8 cellular contexts compared by ENCODE assay signal in the genomic region with DNA sequence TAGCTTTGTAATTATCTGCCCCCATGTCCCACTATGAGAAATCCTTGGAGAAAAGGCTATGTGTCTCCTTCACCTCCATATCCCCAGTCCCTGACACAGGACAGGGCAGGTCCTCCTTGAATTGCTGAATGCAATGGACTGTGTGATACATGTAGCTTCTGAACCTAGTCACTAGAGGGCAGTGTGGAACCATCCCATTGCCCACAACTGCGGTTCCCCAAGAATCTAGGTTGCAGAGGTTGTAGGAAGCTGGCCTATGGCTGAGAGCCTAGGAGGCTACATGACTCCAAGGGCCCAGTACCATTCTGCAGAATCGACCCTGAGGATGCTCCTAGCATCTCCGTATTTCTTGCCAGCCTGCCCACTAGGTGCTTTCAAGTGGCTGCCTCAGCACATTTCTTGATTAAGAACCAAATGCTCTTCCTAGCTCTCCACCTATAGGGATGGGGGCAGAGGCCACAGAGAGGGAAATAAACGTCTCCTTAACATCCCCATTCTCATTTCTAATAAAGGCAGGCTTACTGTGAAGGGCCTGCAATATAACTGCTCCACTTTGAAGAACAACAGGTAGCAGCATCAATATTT.
DNase-seq lines count a peak whose midpoint lies in the region; ATAC-seq and TF ChIP-seq lines count a peak whose summit lies in the region.

No MANE protein-coding gene starts in this region.

- peak; percentile 86 for DNase-seq in DMS153 treated with DMSO at 0.1 percent for 48 hours (lab: John Stamatoyannopoulos, UW; ENCODE audit: unreplicated experiment)
- peak; percentile 75 for DNase-seq in NCI-H748 treated with DMSO at 0.1 percent for 48 hours (lab: John Stamatoyannopoulos, UW)
- DNase-seq in activated CD8-positive, alpha-beta T cell treated with anti-CD3 and anti-CD28 coated beads for 36 hours: peak; percentile 47
- DNase-seq in naive thymus-derived CD8-positive, alpha-beta T cell: peak in 8 of 10 donors; percentile 2 to 42 (median 14)
- peak in 1 of 2 donors; percentile 20 for DNase-seq in tibial artery

- H3K4me3 ChIP-seq in tibial artery: no peak overlapping the region

- H3K27me3 Mint-ChIP-seq in activated CD8-positive, alpha-beta T cell treated with anti-CD3 and anti-CD28 coated beads for 36 hours: peaks cover 19% of the 10 kb centered on the region
- H3K27me3 Mint-ChIP-seq in naive thymus-derived CD8-positive, alpha-beta T cell: peaks cover 23 to 66% (median 32%) of the 10 kb centered on the region in 5 donors

- peaks cover 0 to 22% of the 10 kb centered on the region in 2 donors for H3K27me3 ChIP-seq in tibial artery

- no peaks in the 10 kb centered on the region for H3K9me3 ChIP-seq in tibial artery

- H3K36me3 ChIP-seq in tibial artery: no peaks in the 10 kb centered on the region

- no peaks in the 10 kb centered on the region for H3K36me3 Mint-ChIP-seq in activated CD8-positive, alpha-beta T cell treated with anti-CD3 and anti-CD28 coated beads for 36 hours (ENCODE audit: low read depth)
- H3K36me3 Mint-ChIP-seq in naive thymus-derived CD8-positive, alpha-beta T cell: no peaks in the 10 kb centered on the region

- no peak overlapping the region for H3K4me3 Mint-ChIP-seq in activated CD8-positive, alpha-beta T cell treated with anti-CD3 and anti-CD28 coated beads for 36 hours
- no peak overlapping the region for H3K4me3 Mint-ChIP-seq in naive thymus-derived CD8-positive, alpha-beta T cell

- intact Hi-C loops in activated CD8-positive, alpha-beta T cell treated with anti-CD3 and anti-CD28 coated beads for 36 hours (cut with micrococcal nuclease): loop anchor here (5.0 kb wide), 1 partner anchor 343 kb away; no protein-coding TSS in a partner anchor
- intact Hi-C loops in tibial artery (cut with DNase I; ENCODE audit: low total_unique reads): no loop called here

- no peak overlapping the region for H3K27ac ChIP-seq in tibial artery

- H3K4me1 Mint-ChIP-seq in activated CD8-positive, alpha-beta T cell treated with anti-CD3 and anti-CD28 coated beads for 36 hours (ENCODE audit: low read depth): no peaks in the 10 kb centered on the region
- no peaks in the 10 kb centered on the region for H3K4me1 Mint-ChIP-seq in naive thymus-derived CD8-positive, alpha-beta T cell

- TF ChIP-seq CTCF in activated CD8-positive, alpha-beta T cell treated with anti-CD3 and anti-CD28 coated beads for 36 hours (IDR thresholded peaks at IDR 0.05): peak; percentile 84
- TF ChIP-seq CTCF in tibial artery (IDR thresholded peaks at IDR 0.05): peak; percentile 52 to 63

- ATAC-seq in GM21367 (IDR thresholded peaks at IDR 0.05; ENCODE audit: unreplicated experiment) (peak; percentile 95), HG03571 (IDR thresholded peaks at IDR 0.05; ENCODE audit: unreplicated experiment) (peak; percentile 75), esophagus mucosa (peak; percentile 94)
- peak; percentile 79 for ATAC-seq in activated CD8-positive, alpha-beta T cell treated with anti-CD3 and anti-CD28 coated beads for 36 hours
- ATAC-seq in naive thymus-derived CD8-positive, alpha-beta T cell: peak; percentile 53 to 62

- CTCF ChIA-PET in activated CD8-positive, alpha-beta T cell treated with anti-CD3 and anti-CD28 coated beads for 36 hours (lab: Charles Lee): interaction anchor here (0.6 to 2.3 kb wide), 19 partner anchors 9 to 444 kb away, joined by 3 to 14 read pairs (median 3); no protein-coding TSS in a partner anchor

- POLR2A ChIA-PET in activated CD8-positive, alpha-beta T cell treated with anti-CD3 and anti-CD28 coated beads for 36 hours (lab: Charles Lee): no interaction called here
- POLR2A ChIA-PET in naive thymus-derived CD8-positive, alpha-beta T cell (lab: Charles Lee): no interaction called here

- no peaks in the 10 kb centered on the region for H3K4me1 ChIP-seq in tibial artery

- H3K27ac Mint-ChIP-seq in activated CD8-positive, alpha-beta T cell treated with anti-CD3 and anti-CD28 coated beads for 36 hours: no peak overlapping the region
- no peak overlapping the region for H3K27ac Mint-ChIP-seq in naive thymus-derived CD8-positive, alpha-beta T cell

- H3K9me3 Mint-ChIP-seq in activated CD8-positive, alpha-beta T cell treated with anti-CD3 and anti-CD28 coated beads for 36 hours: no peaks in the 10 kb centered on the region
- no peaks in the 10 kb centered on the region for H3K9me3 Mint-ChIP-seq in naive thymus-derived CD8-positive, alpha-beta T cell
